Comparison of ENCODE assay signal across 2 cellular contexts in genomic region chr1:183787704-183788103, GRCh38.
TF ChIP-seq lines count a peak whose summit lies in the region.

No MANE protein-coding gene starts in this region.

TF ChIP-seq in A549, 52 proteins besides CTCF, POLR2A, EP300 and RAD21:
- TF ChIP-seq HEYL (CRISPR knock-in tag; IDR thresholded peaks at IDR 0.05), result no peak
- TF ChIP-seq HDAC2 (IDR thresholded peaks at IDR 0.05), result no peak
- TF ChIP-seq USF2 (IDR thresholded peaks at IDR 0.05), result 0 out of 2 replicates have a peak, but pooled peaks have one; percentile 5
- TF ChIP-seq MAX (IDR thresholded peaks at IDR 0.05), result no peak
- TF ChIP-seq SREBF2 (IDR thresholded peaks at IDR 0.05), result no peak
- no peak for TF ChIP-seq CEBPB (IDR thresholded peaks at IDR 0.05)
- no peak for TF ChIP-seq EHF (CRISPR knock-in tag; IDR thresholded peaks at IDR 0.05)
TF ChIP-seq in A549: peak in this region for 1.

TF ChIP-seq in GM12878, 131 proteins besides CTCF, POLR2A, EP300 and RAD21:
- no peak for TF ChIP-seq SP1 (IDR thresholded peaks at IDR 0.05; ENCODE audit: low read depth, low read length)
- TF ChIP-seq USF1 (IDR thresholded peaks at IDR 0.05; ENCODE audit: borderline replicate concordance, extremely low read length, insufficient read depth, low read depth, low read length), result peak; percentile 17
